37 cellular contexts compared by ENCODE assay signal in the genomic region with DNA sequence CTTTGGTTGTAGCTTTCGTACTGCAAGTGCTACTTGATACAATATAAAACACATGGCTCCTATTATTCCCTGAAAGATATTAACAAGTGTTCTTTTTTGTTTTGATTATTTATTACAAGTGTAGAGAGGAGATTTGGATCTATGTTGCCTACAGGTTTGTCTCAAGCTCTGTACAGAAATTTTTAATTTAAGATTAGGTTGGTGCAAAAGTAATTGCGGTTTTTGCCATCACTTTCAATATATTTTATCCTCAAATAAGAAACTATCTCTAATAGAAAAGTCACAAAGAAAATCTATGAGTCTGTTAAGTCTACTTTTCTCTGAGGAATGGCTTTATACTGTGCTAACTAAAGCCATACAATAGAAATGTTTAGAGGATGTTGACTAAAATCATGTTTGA.
"Had no signal": no experiment of that assay in that cellular context is flagged by ENCODE, and none has a peak within 500 bp of the region (broad histone marks: within the 10 kb centered on the region; RNA-seq: fewer than 3 reads in every experiment).

No MANE protein-coding gene starts in this region.

- H3K27me3 ChIP-seq: adrenal gland, body of pancreas, brain microvascular endothelial cell, breast epithelium had no signal

- H3K9me3 ChIP-seq: adrenal gland, body of pancreas had no signal

- H3K4me3 ChIP-seq: adrenal gland, body of pancreas, breast epithelium had no signal

- DNase-seq: activated B cell treated with CpG ODN at 0.5 μM for 24 hours; activated CD4-positive, alpha-beta memory T cell treated with anti-CD3 and anti-CD28 coated beads for 36 hours; activated CD4-positive, alpha-beta T cell treated with anti-CD3 and anti-CD28 coated beads for 4 hours; activated CD4-positive, alpha-beta T cell treated with anti-CD3 and anti-CD28 coated beads, Interleukin-2, amount 10 ng/mL, durations not matched to agents 24 days and 14 days; activated CD4-positive, alpha-beta T cell treated with anti-CD3 and anti-CD28 coated beads, Interleukin-2, amount 50 U/mL, for 1 hour; activated CD4-positive, alpha-beta T cell treated with anti-CD3 and anti-CD28 coated beads, Interleukin-2, amount 50 U/mL, for 4 hours; activated CD4-positive, CD25-positive, alpha-beta regulatory T cell treated with anti-CD3 and anti-CD28 coated beads, Interleukin-2, amount 50 U/mL, for 72 hours; activated CD8-positive, alpha-beta memory T cell treated with anti-CD3 and anti-CD28 coated beads for 24 hours; activated CD8-positive, alpha-beta memory T cell treated with anti-CD3 and anti-CD28 coated beads, Interleukin-2, amount 10 ng/mL, durations not matched to agents 7 days and 5 days; activated CD8-positive, alpha-beta memory T cell treated with anti-CD3 and anti-CD28 coated beads, Interleukin-2, amount 50 U/mL, for 48 hours; activated CD8-positive, alpha-beta T cell treated with anti-CD3 and anti-CD28 coated beads, Interleukin-2, amount 10 ng/mL, durations not matched to agents 7 days and 5 days; activated effector memory CD4-positive, alpha-beta T cell treated with anti-CD3 and anti-CD28 coated beads, Interleukin-2, amount 50 U/mL, for 16 hours; activated gamma-delta T cell treated with Interleukin-2 at 50 U/mL for 16 hours; activated naive CD4-positive, alpha-beta T cell; activated naive CD4-positive, alpha-beta T cell treated with anti-CD3 and anti-CD28 coated beads for 36 hours; activated naive CD4-positive, alpha-beta T cell treated with anti-CD3 and anti-CD28 coated beads, Interleukin-2, amount 50 U/mL, for 16 hours; activated naive CD8-positive, alpha-beta T cell treated with anti-CD3 and anti-CD28 coated beads for 36 hours; activated T-cell treated with anti-CD3 and anti-CD28 coated beads, Interleukin-2, amount 50 U/mL, for 4 hours; activated T-cell treated with anti-CD3 and anti-CD28 coated beads, Interleukin-2, amount 50 U/mL, for 72 hours; adrenal gland; amniotic stem cell; aorta; body of pancreas; brain microvascular endothelial cell; central memory CD4-positive, alpha-beta T cell; T-helper 1 cell; T-helper 2 cell; T-helper 9 cell had no signal

- H3K4me3 Mint-ChIP-seq: activated B cell treated with CpG ODN at 0.5 μM for 24 hours; activated CD4-positive, alpha-beta memory T cell treated with anti-CD3 and anti-CD28 coated beads for 36 hours; activated CD4-positive, alpha-beta T cell treated with anti-CD3 and anti-CD28 coated beads, Interleukin-2, amount 10 ng/mL, durations not matched to agents 24 days and 14 days; activated CD8-positive, alpha-beta memory T cell treated with anti-CD3 and anti-CD28 coated beads, Interleukin-2, amount 10 ng/mL, durations not matched to agents 7 days and 5 days; activated CD8-positive, alpha-beta T cell treated with anti-CD3 and anti-CD28 coated beads, Interleukin-2, amount 10 ng/mL, durations not matched to agents 7 days and 5 days; activated naive CD4-positive, alpha-beta T cell treated with anti-CD3 and anti-CD28 coated beads for 36 hours; activated naive CD8-positive, alpha-beta T cell treated with anti-CD3 and anti-CD28 coated beads for 36 hours; activated T-cell treated with anti-CD3 and anti-CD28 coated beads, Interleukin-2, amount 50 U/mL, for 4 hours; activated T-cell treated with anti-CD3 and anti-CD28 coated beads, Interleukin-2, amount 50 U/mL, for 72 hours; activated T-helper 1 cell treated with anti-CD3 and anti-CD28 coated beads, Interleukin-12 subunit alpha, Interleukin-12 subunit beta, Interleukin-2, Interleukin-4 antibody, amounts not matched to agents 30 ng/mL and 10 ng/mL and 1 ng/mL, durations not matched to agents 14 hours and 24 hours and 36 hours; activated T-helper 17 cell treated with anti-CD3 and anti-CD28 coated beads, Interleukin-2, amount 50 U/mL, for 72 hours; T-helper 1 cell treated with Interleukin-12 subunit alpha and Interleukin-12 subunit beta and Interleukin-4 antibody, amounts not matched to agents 30 μg/mL and 1 μg/mL, for 36 hours; T-helper 2 cell treated with Interferon-gamma antibody and Interleukin-4, amounts not matched to agents 5 μg/mL and 100 μg/mL, for 36 hours had no signal

- H3K36me3 Mint-ChIP-seq: activated CD4-positive, alpha-beta memory T cell treated with anti-CD3 and anti-CD28 coated beads for 36 hours; activated CD8-positive, alpha-beta memory T cell treated with anti-CD3 and anti-CD28 coated beads, Interleukin-2, amount 10 ng/mL, durations not matched to agents 7 days and 5 days; activated naive CD4-positive, alpha-beta T cell treated with anti-CD3 and anti-CD28 coated beads, Interleukin-2, amount 50 U/mL, for 72 hours; activated naive CD8-positive, alpha-beta T cell treated with anti-CD3 and anti-CD28 coated beads for 36 hours had no signal

- H3K4me1 ChIP-seq: adrenal gland, body of pancreas, breast epithelium had no signal

- H3K4me1 Mint-ChIP-seq: activated B cell treated with CpG ODN at 0.5 μM for 24 hours; activated CD4-positive, alpha-beta T cell treated with anti-CD3 and anti-CD28 coated beads, Interleukin-2, amount 10 ng/mL, durations not matched to agents 24 days and 14 days; activated CD8-positive, alpha-beta memory T cell treated with anti-CD3 and anti-CD28 coated beads, Interleukin-2, amount 10 ng/mL, durations not matched to agents 7 days and 5 days; activated naive CD8-positive, alpha-beta T cell treated with anti-CD3 and anti-CD28 coated beads for 36 hours; activated T-helper 17 cell treated with anti-CD3 and anti-CD28 coated beads, Interleukin-2, amount 50 U/mL, for 72 hours had no signal

- H3K9me3 Mint-ChIP-seq: activated CD4-positive, alpha-beta T cell treated with anti-CD3 and anti-CD28 coated beads, Interleukin-2, amount 10 ng/mL, durations not matched to agents 24 days and 14 days; activated T-helper 1 cell treated with anti-CD3 and anti-CD28 coated beads, Interleukin-12 subunit alpha, Interleukin-12 subunit beta, Interleukin-2, Interleukin-4 antibody, amounts not matched to agents 30 ng/mL and 10 ng/mL and 1 ng/mL, durations not matched to agents 14 hours and 24 hours and 36 hours; T-helper 1 cell treated with Interleukin-12 subunit alpha and Interleukin-12 subunit beta and Interleukin-4 antibody, amounts not matched to agents 30 μg/mL and 1 μg/mL, for 36 hours had no signal

- H3K27me3 Mint-ChIP-seq: activated B cell treated with CpG ODN at 0.5 μM for 24 hours; activated CD4-positive, alpha-beta memory T cell treated with anti-CD3 and anti-CD28 coated beads for 36 hours; activated CD4-positive, alpha-beta T cell treated with anti-CD3 and anti-CD28 coated beads, Interleukin-2, amount 10 ng/mL, durations not matched to agents 24 days and 14 days; activated CD8-positive, alpha-beta memory T cell treated with anti-CD3 and anti-CD28 coated beads, Interleukin-2, amount 10 ng/mL, durations not matched to agents 7 days and 5 days; activated naive CD8-positive, alpha-beta T cell treated with anti-CD3 and anti-CD28 coated beads for 36 hours; activated T-helper 17 cell treated with anti-CD3 and anti-CD28 coated beads, Interleukin-2, amount 50 U/mL, for 72 hours had no signal

- H3K27ac ChIP-seq: adrenal gland, body of pancreas, brain microvascular endothelial cell, breast epithelium, VCaP had no signal

- FAIRE-seq: astrocyte, TTC549 had no signal

- H3K36me3 ChIP-seq: adrenal gland, brain microvascular endothelial cell, breast epithelium had no signal

- ATAC-seq: activated CD8-positive, alpha-beta memory T cell treated with anti-CD3 and anti-CD28 coated beads, Interleukin-2, amount 10 ng/mL, durations not matched to agents 7 days and 5 days; activated CD8-positive, alpha-beta T cell treated with anti-CD3 and anti-CD28 coated beads, Interleukin-2, amount 10 ng/mL, durations not matched to agents 7 days and 5 days; activated naive CD4-positive, alpha-beta T cell treated with anti-CD3 and anti-CD28 coated beads, Interleukin-2, amount 50 U/mL, for 72 hours; activated T-cell treated with anti-CD3 and anti-CD28 coated beads, Interleukin-2, amount 50 U/mL, for 4 hours; activated T-cell treated with anti-CD3 and anti-CD28 coated beads, Interleukin-2, amount 50 U/mL, for 72 hours; activated T-helper 17 cell treated with anti-CD3 and anti-CD28 coated beads, Interleukin-2, amount 50 U/mL, for 72 hours; body of pancreas had no signal

- H3K27ac Mint-ChIP-seq: activated B cell treated with CpG ODN at 0.5 μM for 24 hours; activated CD4-positive, alpha-beta memory T cell treated with anti-CD3 and anti-CD28 coated beads for 36 hours; activated CD4-positive, alpha-beta T cell treated with anti-CD3 and anti-CD28 coated beads, Interleukin-2, amount 10 ng/mL, durations not matched to agents 24 days and 14 days; activated CD8-positive, alpha-beta memory T cell treated with anti-CD3 and anti-CD28 coated beads, Interleukin-2, amount 10 ng/mL, durations not matched to agents 7 days and 5 days; activated CD8-positive, alpha-beta T cell treated with anti-CD3 and anti-CD28 coated beads, Interleukin-2, amount 10 ng/mL, durations not matched to agents 7 days and 5 days; activated naive CD4-positive, alpha-beta T cell treated with anti-CD3 and anti-CD28 coated beads for 36 hours; activated naive CD4-positive, alpha-beta T cell treated with anti-CD3 and anti-CD28 coated beads, Interleukin-2, amount 50 U/mL, for 72 hours; activated naive CD8-positive, alpha-beta T cell treated with anti-CD3 and anti-CD28 coated beads for 36 hours; activated T-cell treated with anti-CD3 and anti-CD28 coated beads, Interleukin-2, amount 50 U/mL, for 72 hours; activated T-helper 1 cell treated with anti-CD3 and anti-CD28 coated beads, Interleukin-12 subunit alpha, Interleukin-12 subunit beta, Interleukin-2, Interleukin-4 antibody, amounts not matched to agents 30 ng/mL and 10 ng/mL and 1 ng/mL, durations not matched to agents 14 hours and 24 hours and 36 hours; activated T-helper 17 cell treated with anti-CD3 and anti-CD28 coated beads, Interleukin-2, amount 50 U/mL, for 72 hours; T-helper 1 cell treated with Interleukin-12 subunit alpha and Interleukin-12 subunit beta and Interleukin-4 antibody, amounts not matched to agents 30 μg/mL and 1 μg/mL, for 36 hours; T-helper 2 cell treated with Interferon-gamma antibody and Interleukin-4, amounts not matched to agents 5 μg/mL and 100 μg/mL, for 36 hours had no signal
